ENCODE assay signal across 8 cellular contexts in the genomic region with DNA sequence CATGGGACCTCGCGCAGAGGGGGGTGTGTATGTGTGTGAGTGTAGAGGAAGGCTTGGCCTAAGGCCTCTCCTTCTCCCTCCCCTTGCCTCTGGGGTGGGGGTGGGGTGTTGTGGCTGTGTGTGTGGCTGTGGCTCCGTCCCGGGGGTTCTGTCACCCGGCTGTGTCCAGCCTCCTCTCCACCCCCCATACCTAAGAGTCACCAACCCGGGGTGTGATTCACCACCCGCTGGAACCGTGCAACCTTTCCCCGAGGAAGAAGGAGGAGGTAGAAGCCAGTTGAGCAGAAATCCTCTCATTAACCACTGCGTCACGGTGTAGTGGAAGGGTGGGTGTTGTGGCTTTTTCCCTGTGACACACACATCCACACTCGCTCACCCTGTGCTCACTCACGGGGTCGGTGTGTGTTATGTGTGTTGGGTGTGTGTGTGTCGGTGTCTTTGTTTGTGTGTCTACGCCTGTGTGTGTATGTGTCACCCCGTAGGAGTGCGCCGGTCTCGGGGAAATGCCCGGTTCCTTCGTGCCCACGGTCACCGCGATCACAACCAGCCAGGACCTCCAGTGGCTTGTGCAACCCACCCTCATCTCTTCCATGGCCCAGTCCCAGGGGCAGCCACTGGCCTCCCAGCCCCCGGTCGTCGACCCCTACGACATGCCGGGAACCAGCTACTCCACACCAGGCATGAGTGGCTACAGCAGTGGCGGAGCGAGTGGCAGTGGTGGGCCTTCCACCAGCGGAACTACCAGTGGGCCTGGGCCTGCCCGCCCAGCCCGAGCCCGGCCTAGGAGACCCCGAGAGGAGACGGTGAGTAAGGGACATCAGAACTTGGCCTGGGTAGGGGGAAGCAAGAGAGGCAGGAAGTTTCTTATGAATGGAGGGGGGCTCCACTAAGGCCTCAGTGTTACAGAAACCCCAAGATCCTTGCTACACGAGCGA.
DNase-seq lines count a peak whose midpoint lies in the region; ATAC-seq and TF ChIP-seq lines count a peak whose summit lies in the region.

No MANE protein-coding gene starts in this region.

- H3K9me2 ChIP-seq in DOHH2 (replicated peaks; ENCODE audit: control insufficient read depth, low read length), result no peaks in the 10 kb centered on the region

- H3K4me1 ChIP-seq in DOHH2 (ENCODE audit: control insufficient read depth, low read length) (peaks cover 32% of the 10 kb centered on the region), mucosa of stomach (ENCODE audit: control insufficient read depth, insufficient read depth, low read length) (peaks cover 21% of the 10 kb centered on the region)

- ATAC-seq in central memory CD8-positive, alpha-beta T cell (replicated peaks; ENCODE audit: extremely low read depth, poor library complexity, severe bottlenecking), result no peak
- ATAC-seq in HG02981 (IDR thresholded peaks at IDR 0.05; ENCODE audit: unreplicated experiment), result no peak
- no peak for ATAC-seq in HG03521 (IDR thresholded peaks at IDR 0.05; ENCODE audit: unreplicated experiment)

- peaks cover 77% of the 10 kb centered on the region for H3K4me1 Mint-ChIP-seq in central memory CD8-positive, alpha-beta T cell

- H3K9me3 Mint-ChIP-seq in central memory CD8-positive, alpha-beta T cell, result no peaks in the 10 kb centered on the region

- H3K36me3 Mint-ChIP-seq in central memory CD8-positive, alpha-beta T cell (ENCODE audit: insufficient read depth), result peaks cover 83% of the 10 kb centered on the region

- H3K27me3 Mint-ChIP-seq in central memory CD8-positive, alpha-beta T cell, result no peaks in the 10 kb centered on the region

- 0 out of 2 replicates have a peak overlapping the region, but pooled peaks have one; percentile 77 for H3K27ac ChIP-seq in DOHH2 (ENCODE audit: low read depth, low read length)
- peak overlapping the region; percentile 96 for H3K27ac ChIP-seq in RWPE1

- H3K4me2 ChIP-seq in DOHH2 (ENCODE audit: low read length), result peak overlapping the region; percentile 87

- no peaks in the 10 kb centered on the region for H4K20me1 ChIP-seq in DOHH2 (ENCODE audit: control insufficient read depth, insufficient read depth, low read depth, low read length)

- DNase-seq in RWPE1 (ENCODE audit: low spot score) (peak; percentile 48), NCI-H1930 (lab: John Stamatoyannopoulos, UW) (no peak), NCI-H82 (lab: John Stamatoyannopoulos, UW) (no peak)
- DNase-seq in central memory CD8-positive, alpha-beta T cell (ENCODE audit: low spot score in 2 of 2), result peak in 1 of 2 donors; percentile 29

- H3K27ac Mint-ChIP-seq in central memory CD8-positive, alpha-beta T cell (ENCODE audit: low read depth), result peak overlapping the region; percentile 99

- peaks cover 6% of the 10 kb centered on the region for H3K79me2 ChIP-seq in DOHH2 (ENCODE audit: control insufficient read depth, low read length)

- H3K9me3 ChIP-seq in DOHH2 (ENCODE audit: control insufficient read depth, insufficient read depth, low read length) (no peaks in the 10 kb centered on the region), mucosa of stomach (ENCODE audit: control insufficient read depth, low read length) (no peaks in the 10 kb centered on the region)

- H3K27me3 ChIP-seq in DOHH2 (ENCODE audit: control insufficient read depth, low read length) (peaks cover 21% of the 10 kb centered on the region), mucosa of stomach (ENCODE audit: control insufficient read depth, insufficient read depth, low read length) (peaks cover 47% of the 10 kb centered on the region)

- peak overlapping the region; percentile 95 for H3K4me3 Mint-ChIP-seq in central memory CD8-positive, alpha-beta T cell

- CTCF ChIA-PET in RWPE1 (lab: Yijun Ruan, JAX), result interaction anchor here (0.8 to 1.9 kb wide), 2 partner anchors 31 kb away, joined by 6 to 13 read pairs; no protein-coding TSS in a partner anchor

- POLR2A ChIA-PET in RWPE1 (lab: Yijun Ruan, JAX; ENCODE audit: low non-redundant PET), result interaction anchor here (1.0 to 3.0 kb wide), 3 partner anchors 21 to 31 kb away, joined by 4 to 14 read pairs (median 5); no protein-coding TSS in a partner anchor

- peaks cover 3% of the 10 kb centered on the region; the same call in 1 of the 2 replicates for H3F3A ChIP-seq in DOHH2 (ENCODE audit: control insufficient read depth, insufficient read depth)

- H3K36me3 ChIP-seq in DOHH2 (ENCODE audit: control insufficient read depth, low read length), result no peaks in the 10 kb centered on the region
- no peaks in the 10 kb centered on the region for H3K36me3 ChIP-seq in mucosa of stomach (ENCODE audit: control insufficient read depth, insufficient read depth, low read length)

- TF ChIP-seq CTCF in DOHH2 (IDR thresholded peaks at IDR 0.05; ENCODE audit: low read depth, low read length, poor library complexity, severe bottlenecking) (no peak), RWPE1 (conservative IDR thresholded peaks at IDR 0.05; ENCODE audit: low read depth) (no peak)

- H3K4me3 ChIP-seq in DOHH2 (ENCODE audit: low read length) (peak overlapping the region; percentile 81), mucosa of stomach (ENCODE audit: low read length) (peak overlapping the region; percentile 94)

- H3K9ac ChIP-seq in mucosa of stomach (ENCODE audit: low read length), result peak overlapping the region; percentile 92
